In the genomic region with DNA sequence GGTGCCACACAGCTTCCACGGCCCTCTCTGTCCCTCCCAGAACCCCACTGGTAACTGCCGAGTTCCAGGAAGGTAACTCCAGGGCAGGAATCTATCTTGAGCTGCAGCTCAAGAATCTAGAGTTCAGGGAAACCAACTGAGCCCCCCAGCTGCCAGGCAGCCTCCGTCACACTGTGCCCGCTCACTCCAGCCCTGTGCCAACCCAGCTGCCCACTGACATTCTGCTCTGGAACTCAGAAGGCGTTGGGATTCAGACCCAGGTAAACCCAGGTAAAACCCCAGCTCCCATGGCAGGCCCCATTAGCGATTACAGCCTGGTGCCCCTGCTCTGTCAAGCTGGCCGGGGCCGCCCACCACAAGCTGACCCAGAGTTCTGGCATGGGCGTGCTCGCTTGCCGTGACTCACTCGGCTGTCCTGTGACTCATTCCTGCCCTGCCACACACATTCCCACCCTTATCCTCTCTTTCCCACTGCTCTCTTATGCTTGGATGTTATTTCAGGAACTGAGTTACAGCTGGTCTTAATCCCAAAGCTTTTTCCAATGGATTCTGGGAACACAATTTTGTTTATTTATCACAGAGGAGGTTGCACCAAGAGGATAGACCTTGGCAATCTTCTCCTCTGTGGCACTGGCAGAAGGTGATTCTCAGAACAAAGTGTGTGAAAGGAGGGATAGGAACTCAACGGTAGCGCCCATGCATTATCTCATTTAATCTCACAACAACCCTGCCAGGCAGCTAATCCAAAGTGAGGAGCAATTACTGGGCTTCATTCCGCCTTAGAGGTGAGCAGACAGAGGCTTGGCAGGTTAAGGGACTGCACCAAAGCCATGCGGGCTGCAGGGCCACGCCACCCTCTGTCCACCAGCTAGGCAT, we compare ENCODE assay signal across 8 cellular contexts. TPM values are rescaled to one million over a fixed set of nuclear protein-coding genes. Genes with fewer than 3 reads are reported as not detected.
DNase-seq lines count a peak whose midpoint lies in the region; ATAC-seq and TF ChIP-seq lines count a peak whose summit lies in the region.

No MANE protein-coding gene starts in this region.

- peaks cover 14% of the 10 kb centered on the region for H3K4me1 ChIP-seq in Panc1 (ENCODE audit: control insufficient read depth, insufficient read depth, low read length)

- TF ChIP-seq CTCF in AG09309 (IDR thresholded peaks at IDR 0.05; ENCODE audit: control insufficient read depth, insufficient read depth, low read depth, low read length, missing control alignments) (no peak), Panc1 (IDR thresholded peaks at IDR 0.05) (no peak), nephron (IDR thresholded peaks at IDR 0.05; ENCODE audit: unreplicated experiment in 3 of 3) (no peak)

- intact Hi-C loops in Panc1 (cut with micrococcal nuclease; ENCODE audit: unreplicated experiment): no loop called here

- in situ Hi-C loops in Panc1 (cut with HindIII; ENCODE audit: low pct_unique_long_range_greater_than_20kb, low sequenced_read_pairs): no loop called here

- H3K27me3 Mint-ChIP-seq in nephron (ENCODE audit: low read depth): peaks cover 15% of the 10 kb centered on the region

- H3K36me3 ChIP-seq in Panc1 (ENCODE audit: control insufficient read depth, insufficient read depth, low read length): no peaks in the 10 kb centered on the region

- no peaks in the 10 kb centered on the region for H3K9me3 ChIP-seq in Panc1 (ENCODE audit: control insufficient read depth, insufficient read depth, low read depth, low read length)

- POLR2A ChIA-PET in Panc1 (lab: Charles Lee): no interaction called here

- H3K4me1 Mint-ChIP-seq in nephron: peaks cover 43% of the 10 kb centered on the region

- no TSS peak for BruUV-seq in Panc1 (replicated peaks; lab: Mats Ljungman, UMichigan)

- no peaks in the 10 kb centered on the region for H3K9me3 Mint-ChIP-seq in nephron

- peak; percentile 93 for ATAC-seq in Panc1
- peak; percentile 77 for ATAC-seq in esophagus mucosa
- no peak for ATAC-seq in HG02885 (IDR thresholded peaks at IDR 0.05; ENCODE audit: poor library complexity, unreplicated experiment)

- no peak overlapping the region for H3K4me3 ChIP-seq in AG09309 (ENCODE audit: control insufficient read depth, low read depth, low read length)
- H3K4me3 ChIP-seq in Panc1 (ENCODE audit: low read depth in 2 of 2, low read length in 2 of 2): no peak overlapping the region

- CTCF ChIA-PET in Panc1 (lab: Charles Lee): no interaction called here

- H3K27ac Mint-ChIP-seq in nephron: peak overlapping the region in 2 of 3 experiments; percentile 77 to 80

- DNase-seq in AG09309 (ENCODE audit: low read depth): peak; percentile 87
- DNase-seq in Panc1 (ENCODE audit: low read depth, low spot score): no peak
- no peak for DNase-seq in NCI-H82 (lab: John Stamatoyannopoulos, UW)
- no peak for DNase-seq in NCI-H510A treated with DMSO at 0.1 percent for 48 hours (lab: John Stamatoyannopoulos, UW)
- DNase-seq in activated T-cell treated with anti-CD3 and anti-CD28 coated beads, Interleukin-2, amount 50 U/mL, for 48 hours: no peak

- H3K27ac ChIP-seq in Panc1 (ENCODE audit: low read length): no peak overlapping the region

- no peaks in the 10 kb centered on the region for H3K36me3 Mint-ChIP-seq in nephron (ENCODE audit: low read depth)

- peak overlapping the region in 1 of 3 experiments; percentile 18 for H3K4me3 Mint-ChIP-seq in nephron

- H3K27me3 ChIP-seq in Panc1 (ENCODE audit: control insufficient read depth, insufficient read depth, low read length): no peaks in the 10 kb centered on the region

RNA-seq across cellular contexts. Expression of a gene that starts 33.2 kb away (rescaled TPM):
- 6.2 TPM for total RNA-seq in Panc1 (2021; ENCODE audit: unreplicated experiment)
- polyA plus RNA-seq in Panc1 (2012; ENCODE audit: insufficient read length): 2.1 TPM
- 1.9 TPM for total RNA-seq in esophagus mucosa

RNA-seq across cellular contexts. Expression of a gene that starts 51.6 kb away (rescaled TPM):
- total RNA-seq in Panc1 (2021; ENCODE audit: unreplicated experiment): 38.6 TPM
- 42.7 TPM for polyA plus RNA-seq in Panc1 (2012; ENCODE audit: insufficient read length)
- total RNA-seq in esophagus mucosa: 27.8 TPM
